ENCODE assay signal across 1 cellular context in genomic region chr7:134660961-134661376, GRCh38.
TF ChIP-seq lines count a peak whose summit lies in the region.

No MANE protein-coding gene starts in this region.

TF ChIP-seq in SK-N-SH, 30 proteins besides CTCF, POLR2A, EP300 and RAD21:
- TF ChIP-seq GATA2 (CRISPR knock-in tag; IDR thresholded peaks at IDR 0.05): no peak
- TF ChIP-seq NFIC (IDR thresholded peaks at IDR 0.05; ENCODE audit: borderline replicate concordance): peak; percentile 32; the same call in 1 of the 2 replicates
- TF ChIP-seq FOSL2 (IDR thresholded peaks at IDR 0.05; ENCODE audit: borderline replicate concordance, low read depth): peak; percentile 46; the same call in 1 of the 2 replicates
- peak; percentile 45; the same call in 1 of the 2 replicates for TF ChIP-seq TCF12 (IDR thresholded peaks at IDR 0.05)
- TF ChIP-seq EZH2phosphoT487 (IDR thresholded peaks at IDR 0.05; ENCODE audit: borderline replicate concordance, low read depth): no peak
- TF ChIP-seq SMC3 (IDR thresholded peaks at IDR 0.05; ENCODE audit: low read depth, low read length): no peak
- TF ChIP-seq MXI1 (IDR thresholded peaks at IDR 0.05; ENCODE audit: low read depth, low read length): no peak
- no peak for TF ChIP-seq ELF1 (IDR thresholded peaks at IDR 0.05)
- peak; percentile 64 for TF ChIP-seq PBX3 (IDR thresholded peaks at IDR 0.05)
- TF ChIP-seq POLR2AphosphoS5 (IDR thresholded peaks at IDR 0.05; ENCODE audit: low read depth, low read length): no peak
- TF ChIP-seq JUND (IDR thresholded peaks at IDR 0.05): peak; percentile 57
- no peak for TF ChIP-seq FOXM1 (IDR thresholded peaks at IDR 0.05; ENCODE audit: low read depth)
